In genomic region chr4:10007436-10007740, GRCh38 we compare ENCODE assay signal across 10 cellular contexts. TPM values are rescaled to one million over a fixed set of nuclear protein-coding genes. Genes with fewer than 3 reads are reported as not detected.
DNase-seq lines count a peak whose midpoint lies in the region; ATAC-seq and TF ChIP-seq lines count a peak whose summit lies in the region.
"Had no signal": no experiment of that assay in that cellular context is flagged by ENCODE, and none has a peak within 500 bp of the region (broad histone marks: within the 10 kb centered on the region; RNA-seq: fewer than 3 reads in every experiment).

No MANE protein-coding gene starts in this region.

- H3K4me1 Mint-ChIP-seq in activated B cell treated with CpG ODN at 0.5 μM for 24 hours = peaks cover 24% of the 10 kb centered on the region
- peaks cover 57% of the 10 kb centered on the region for H3K4me1 Mint-ChIP-seq in stimulated activated naive CD8-positive, alpha-beta T cell treated with anti-CD3 and anti-CD28 coated beads, Interleukin-15, Interleukin-2, amounts not matched to agents 100 ng/mL and 50 ng/mL, for 24 hours (ENCODE audit: low read depth)

- DNase-seq in NK-92 treated with Interleukin-12 subunit alpha and Interleukin-12 subunit beta, amount 100 ng/mL, for 24 hours (lab: John Stamatoyannopoulos, UW) = peak; percentile 21
- no peak for DNase-seq in NK-92 (lab: John Stamatoyannopoulos, UW; ENCODE audit: unreplicated experiment)
- DNase-seq in activated B cell treated with CpG ODN at 0.5 μM for 24 hours = no peak
- DNase-seq in NCI-H2029 (lab: John Stamatoyannopoulos, UW) = no peak
- DNase-seq in GF-D8 (lab: John Stamatoyannopoulos, UW) = no peak
- no peak for DNase-seq in pons (ENCODE audit: low spot score)
- DNase-seq: activated T-cell treated with anti-CD3 and anti-CD28 coated beads, Interleukin-2, amount 50 U/mL, for 1 hour; KG1 had no signal

- TF ChIP-seq CTCF in activated B cell treated with CpG ODN at 0.5 μM for 24 hours (IDR thresholded peaks at IDR 0.05) = no peak

- CTCF ChIA-PET in activated B cell treated with CpG ODN at 0.5 μM for 24 hours (lab: Charles Lee) = interaction anchor here (1.0 kb wide), 1 partner anchor 8 kb away, joined by 4 read pairs; no protein-coding TSS in a partner anchor

- no peaks in the 10 kb centered on the region for H3K27me3 Mint-ChIP-seq in activated B cell treated with CpG ODN at 0.5 μM for 24 hours
- H3K27me3 Mint-ChIP-seq in stimulated activated naive CD8-positive, alpha-beta T cell treated with anti-CD3 and anti-CD28 coated beads, Interleukin-15, Interleukin-2, amounts not matched to agents 100 ng/mL and 50 ng/mL, for 24 hours = no peaks in the 10 kb centered on the region

- no peaks in the 10 kb centered on the region for H3K9me3 Mint-ChIP-seq in activated B cell treated with CpG ODN at 0.5 μM for 24 hours
- H3K9me3 Mint-ChIP-seq in stimulated activated naive CD8-positive, alpha-beta T cell treated with anti-CD3 and anti-CD28 coated beads, Interleukin-15, Interleukin-2, amounts not matched to agents 100 ng/mL and 50 ng/mL, for 24 hours = no peaks in the 10 kb centered on the region

- peak overlapping the region; percentile 77 for H3K27ac Mint-ChIP-seq in activated B cell treated with CpG ODN at 0.5 μM for 24 hours
- peak overlapping the region; percentile 61 for H3K27ac Mint-ChIP-seq in stimulated activated naive CD8-positive, alpha-beta T cell treated with anti-CD3 and anti-CD28 coated beads, Interleukin-15, Interleukin-2, amounts not matched to agents 100 ng/mL and 50 ng/mL, for 24 hours

- POLR2A ChIA-PET in activated B cell treated with CpG ODN at 0.5 μM for 24 hours (lab: Charles Lee) = interaction anchor here (2.6 kb wide), 1 partner anchor 110 kb away, joined by 10 read pairs; the partner anchor contains the start of gene WDR1

- no peaks in the 10 kb centered on the region for H3K36me3 Mint-ChIP-seq in activated B cell treated with CpG ODN at 0.5 μM for 24 hours (ENCODE audit: low read depth)
- H3K36me3 Mint-ChIP-seq in stimulated activated naive CD8-positive, alpha-beta T cell treated with anti-CD3 and anti-CD28 coated beads, Interleukin-15, Interleukin-2, amounts not matched to agents 100 ng/mL and 50 ng/mL, for 24 hours (ENCODE audit: low read depth) = no peaks in the 10 kb centered on the region

- no peak overlapping the region for H3K4me3 Mint-ChIP-seq in activated B cell treated with CpG ODN at 0.5 μM for 24 hours
- H3K4me3 Mint-ChIP-seq in stimulated activated naive CD8-positive, alpha-beta T cell treated with anti-CD3 and anti-CD28 coated beads, Interleukin-15, Interleukin-2, amounts not matched to agents 100 ng/mL and 50 ng/mL, for 24 hours = no peak overlapping the region

- intact Hi-C loops in activated B cell treated with CpG ODN at 0.5 μM for 24 hours (cut with micrococcal nuclease) = loop anchor here (5.0 kb wide), 1 partner anchor 35 kb away; no protein-coding TSS in a partner anchor

- ATAC-seq in HG02642 (IDR thresholded peaks at IDR 0.05; ENCODE audit: poor library complexity, unreplicated experiment) (peak; percentile 49), activated B cell treated with CpG ODN at 0.5 μM for 24 hours (ENCODE audit: low read depth) (no peak)

RNA-seq across cellular contexts. Expression of gene SLC2A9, which starts 13.9 kb away (rescaled TPM):
- total RNA-seq in activated B cell treated with CpG ODN at 0.5 μM for 24 hours = 1.1 and 1.2 TPM in 2 replicates
